In the genomic region with DNA sequence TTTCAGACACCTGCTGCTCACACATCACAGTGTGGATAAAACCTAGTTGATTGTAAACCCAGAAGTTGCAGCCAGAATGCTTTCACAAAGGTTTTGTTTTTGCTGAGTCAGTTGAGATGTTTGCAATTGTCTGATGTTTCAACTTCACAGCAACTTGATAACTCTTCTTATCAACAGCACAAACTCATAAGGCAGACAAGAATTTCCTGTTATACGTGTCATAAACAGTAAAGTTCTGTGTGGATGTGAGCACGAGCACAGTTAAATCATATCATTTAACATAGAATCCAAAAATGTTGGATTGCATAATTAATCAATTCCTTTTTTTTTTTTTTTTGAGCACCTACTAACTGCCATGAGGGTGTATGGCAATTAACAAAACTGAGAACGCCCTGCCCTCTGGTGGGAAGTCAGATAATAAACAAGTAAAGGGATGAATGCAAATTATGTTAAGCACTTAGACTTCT, we compare ENCODE assay signal across 7 cellular contexts.
A peak's percentile ranks its signal among the peaks of the same experiment; 100 is the strongest.
DNase-seq lines count a peak whose midpoint lies in the region; TF ChIP-seq lines count a peak whose summit lies in the region.

No MANE protein-coding gene starts in this region.

- H2BK120ac ChIP-seq in mesendoderm (ENCODE audit: low read depth, low read length) = no peak overlapping the region

- no peak overlapping the region for H3K56ac ChIP-seq in mesendoderm (ENCODE audit: low read length)

- no peaks in the 10 kb centered on the region for H3K36me3 ChIP-seq in mesendoderm (ENCODE audit: control insufficient read depth, insufficient read depth, low read length)
- no peaks in the 10 kb centered on the region for H3K36me3 ChIP-seq in tibial artery

- H3K4me3 ChIP-seq in GM12865 (ENCODE audit: low read depth, low read length) (no peak overlapping the region), mesendoderm (ENCODE audit: low read length) (no peak overlapping the region), tibial artery (no peak overlapping the region)

- no peaks in the 10 kb centered on the region for H3K79me1 ChIP-seq in mesendoderm (ENCODE audit: low read length)

- DNase-seq in GM12865 (ENCODE audit: low read depth) (peak; percentile 6), Kasumi-1 (lab: John Stamatoyannopoulos, UW) (peak; percentile 58), amniotic epithelial cell (ENCODE audit: low read depth) (peak; percentile 77), mesendoderm (peak; percentile 67), NCI-H1436 treated with DMSO at 0.1 percent for 48 hours (lab: John Stamatoyannopoulos, UW) (no peak), tibial artery (no peak)
- no peak for DNase-seq in NK-92 treated with Interleukin-12 subunit alpha and Interleukin-12 subunit beta, amount 100 ng/mL, for 24 hours (lab: John Stamatoyannopoulos, UW)

- H2BK5ac ChIP-seq in mesendoderm (ENCODE audit: low read length) = no peak overlapping the region

- WGBS in mesendoderm (ENCODE audit: extremely low coverage, insufficient coverage, low lambda C conversion rate) = no CpG with 5 or more reads among the region's 3 CpGs

- no peaks in the 10 kb centered on the region for H3K79me2 ChIP-seq in mesendoderm (ENCODE audit: control insufficient read depth, insufficient read depth, low read length)

- H4K5ac ChIP-seq in mesendoderm (ENCODE audit: low read length) = no peak overlapping the region

- H2BK15ac ChIP-seq in mesendoderm (replicated peaks; ENCODE audit: low read depth) = no peak overlapping the region

- TF ChIP-seq CTCF in GM12865 (IDR thresholded peaks at IDR 0.05; ENCODE audit: insufficient read depth, low read depth, low read length, missing control alignments) = peak; percentile 10
- no peak for TF ChIP-seq CTCF in tibial artery (IDR thresholded peaks at IDR 0.05)

- H3K4ac ChIP-seq in mesendoderm (ENCODE audit: low read depth, low read length) = no peak overlapping the region

- no peak overlapping the region for H2AK5ac ChIP-seq in mesendoderm (ENCODE audit: low read length)

- no peaks in the 10 kb centered on the region for H3K9me3 ChIP-seq in tibial artery

- intact Hi-C loops in tibial artery (cut with DNase I; ENCODE audit: low total_unique reads) = no loop called here

- H3K4me1 ChIP-seq in mesendoderm (ENCODE audit: control insufficient read depth, low read depth, low read length) = no peaks in the 10 kb centered on the region
- H3K4me1 ChIP-seq in tibial artery = peaks cover 0 to 4% (median 0%) of the 10 kb centered on the region in 4 donors

- H4K8ac ChIP-seq in mesendoderm (ENCODE audit: low read depth, low read length) = no peak overlapping the region

- no peak overlapping the region for H3K9ac ChIP-seq in mesendoderm (ENCODE audit: low read length)

- H3K27ac ChIP-seq in mesendoderm (ENCODE audit: low read depth, low read length) = no peak overlapping the region
- H3K27ac ChIP-seq in tibial artery = no peak overlapping the region

- H3K4me2 ChIP-seq in mesendoderm (ENCODE audit: low read length) = no peak overlapping the region

- H3K18ac ChIP-seq in mesendoderm (ENCODE audit: low read length) = no peak overlapping the region

- no peak overlapping the region for H3K23ac ChIP-seq in mesendoderm (ENCODE audit: low read length)

- H3K27me3 ChIP-seq in mesendoderm (ENCODE audit: insufficient read depth, low read length, poor library complexity) = no peaks in the 10 kb centered on the region
- H3K27me3 ChIP-seq in tibial artery = no peaks in the 10 kb centered on the region

Comparison
In these comparisons a context has a peak if more than half of its experiments do, and no peak if none do; other contexts are left out.
1. DNase-seq: peak in GM12865 (single experiment), Kasumi-1 (2 of 2), amniotic epithelial cell (single experiment) and mesendoderm (single experiment); none in NCI-H1436 treated with DMSO at 0.1 percent for 48 hours (single experiment), tibial artery (0 of 2) and NK-92 treated with Interleukin-12 subunit alpha and Interleukin-12 subunit beta, amount 100 ng/mL, for 24 hours (single experiment).